Comparison of ENCODE assay signal across 11 cellular contexts in genomic region chr14:36767603-36768281, GRCh38.
DNase-seq lines count a peak whose midpoint lies in the region; ATAC-seq lines count a peak whose summit lies in the region.
"Had no signal": no experiment of that assay in that cellular context is flagged by ENCODE, and none has a peak within 500 bp of the region (broad histone marks: within the 10 kb centered on the region; RNA-seq: fewer than 3 reads in every experiment).

No MANE protein-coding gene starts in this region.

- H3K36me3 ChIP-seq in HUES64 (ENCODE audit: insufficient read depth, low read length), result no peaks in the 10 kb centered on the region

- no peaks in the 10 kb centered on the region for H3K9me3 ChIP-seq in HUES64 (ENCODE audit: insufficient read depth, low read depth, low read length)

- ATAC-seq in esophagus mucosa (peak; percentile 93), HG03565 (IDR thresholded peaks at IDR 0.05; ENCODE audit: unreplicated experiment) (no peak), HG03097 (IDR thresholded peaks at IDR 0.05; ENCODE audit: low FRiP score, unreplicated experiment) (no peak)
- ATAC-seq: activated naive CD4-positive, alpha-beta T cell treated with anti-CD3 and anti-CD28 coated beads, Interleukin-2, amount 50 U/mL, for 72 hours; left lobe of liver had no signal

- H3K27me3 ChIP-seq in HUES64 (ENCODE audit: insufficient read depth, low read length), result no peaks in the 10 kb centered on the region

- H3K4me1 ChIP-seq in HUES64 (ENCODE audit: insufficient read depth, low read length), result peaks cover 23% of the 10 kb centered on the region; the same call in 1 of the 2 replicates

- DNase-seq in A172 (ENCODE audit: low spot score) (peak; percentile 6), NCI-H524 treated with DMSO at 0.1 percent for 48 hours (lab: John Stamatoyannopoulos, UW) (peak; percentile 84)
- DNase-seq in activated CD4-positive, alpha-beta T cell treated with anti-CD3 and anti-CD28 coated beads, Interleukin-2, amount 50 U/mL, for 1 hour, result no peak
- no peak for DNase-seq in stimulated activated CD4-positive, alpha-beta T cell treated with anti-CD3 and anti-CD28 coated beads, Interleukin-4, amount 100 ng/mL, for 24 hours
- DNase-seq: ACHN had no signal

- H3K27ac ChIP-seq in HUES64 (ENCODE audit: low read depth, low read length), result peak overlapping the region; percentile 13; the same call in 1 of the 2 replicates

- H3K9ac ChIP-seq in HUES64 (ENCODE audit: low read depth, low read length), result no peak overlapping the region

- WGBS in HUES64, result 59% methylated on average over 7 of the region's 7 CpGs

- H3K4me3 ChIP-seq in HUES64 (ENCODE audit: low read length), result no peak overlapping the region

Comparison
In these comparisons a context has a peak if more than half of its experiments do, and no peak if none do; other contexts are left out.
1. DNase-seq: peak in A172 (single experiment) and NCI-H524 treated with DMSO at 0.1 percent for 48 hours (single experiment); none in activated CD4-positive, alpha-beta T cell treated with anti-CD3 and anti-CD28 coated beads, Interleukin-2, amount 50 U/mL, for 1 hour (single experiment) and stimulated activated CD4-positive, alpha-beta T cell treated with anti-CD3 and anti-CD28 coated beads, Interleukin-4, amount 100 ng/mL, for 24 hours (single experiment).